Comparison of ENCODE assay signal across 18 cellular contexts in genomic region chr21:36424592-36424991, GRCh38. TPM values are rescaled to one million over a fixed set of nuclear protein-coding genes. Genes with fewer than 3 reads are reported as not detected.
A peak's percentile ranks its signal among the peaks of the same experiment; 100 is the strongest.
DNase-seq lines count a peak whose midpoint lies in the region; FAIRE-seq and TF ChIP-seq lines count a peak whose summit lies in the region.
"Had no signal": no experiment of that assay in that cellular context is flagged by ENCODE, and none has a peak within 500 bp of the region (broad histone marks: within the 10 kb centered on the region; RNA-seq: fewer than 3 reads in every experiment).

No MANE protein-coding gene starts in this region.

- peak overlapping the region; percentile 21; the same call in 1 of the 2 replicates for H3K27ac ChIP-seq in RWPE1
- no peak overlapping the region for H3K27ac ChIP-seq in endothelial cell of umbilical vein (ENCODE audit: insufficient read depth, low read depth, low read length)
- H3K27ac ChIP-seq: HL-60 had no signal

- H3K4me1 ChIP-seq in endothelial cell of umbilical vein (ENCODE audit: control insufficient read depth, extremely low read depth, insufficient read depth, low read length), result peaks cover 14% of the 10 kb centered on the region

- DNase-seq in H7, result peak; percentile 39
- DNase-seq in RWPE1 (ENCODE audit: low spot score), result no peak
- DNase-seq in endothelial cell of umbilical vein (ENCODE audit: low read depth, low spot score), result no peak
- DNase-seq in posterior vena cava (ENCODE audit: low spot score), result peak; percentile 51
- no peak for DNase-seq in OCI-M2 (lab: John Stamatoyannopoulos, UW; ENCODE audit: unreplicated experiment)
- no peak for DNase-seq in DMS79 (lab: John Stamatoyannopoulos, UW)
- no peak for DNase-seq in 8988T
- no peak for DNase-seq in NAMALWA (ENCODE audit: low spot score)
- DNase-seq: CD8-positive, alpha-beta T cell; COR-L47; GF-D8 had no signal

- H3K4me3 ChIP-seq in H7 (ENCODE audit: insufficient read depth, low read depth, low read length) (no peak overlapping the region), endothelial cell of umbilical vein (replicated peaks in 1 of 3; ENCODE audit: insufficient read depth in 1 of 3, low read depth in 1 of 3, low read length in 3 of 3) (no peak overlapping the region)
- H3K4me3 ChIP-seq: A549 had no signal

- H4K20me1 ChIP-seq in endothelial cell of umbilical vein (replicated peaks; ENCODE audit: control insufficient read depth, extremely low read depth, insufficient read depth, low read length), result no peaks in the 10 kb centered on the region

- FAIRE-seq in endothelial cell of umbilical vein (lab: Jason Lieb, UNC), result peak; percentile 12
- FAIRE-seq: A549 had no signal

- TF ChIP-seq CTCF in RWPE1 (conservative IDR thresholded peaks at IDR 0.05; ENCODE audit: low read depth) (no peak), endothelial cell of umbilical vein (IDR thresholded peaks at IDR 0.05; ENCODE audit: extremely low read depth in 1 of 2, insufficient read depth in 1 of 2, low read depth in 1 of 2, low read length in 2 of 2) (no peak)

- H3K27me3 ChIP-seq in H7 (ENCODE audit: control insufficient read depth, insufficient read depth, low read length) (no peaks in the 10 kb centered on the region), endothelial cell of umbilical vein (ENCODE audit: control insufficient read depth in 2 of 2, insufficient read depth in 2 of 2, low read length in 2 of 2) (no peaks in the 10 kb centered on the region)

- intact Hi-C loops in endothelial cell of umbilical vein (cut with micrococcal nuclease), result loop anchor here (5.0 kb wide), 3 partner anchors 218 to 438 kb away; no protein-coding TSS in a partner anchor
- intact Hi-C loops in posterior vena cava (cut with DNase I), result loop anchor here in 1 of 2 donors (10.0 kb wide), 1 partner anchor 500 kb away; no protein-coding TSS in a partner anchor

- BruUV-seq in endothelial cell of umbilical vein (replicated peaks; lab: Mats Ljungman, UMichigan), result no TSS peak

- no peak overlapping the region for H3K4me2 ChIP-seq in endothelial cell of umbilical vein (ENCODE audit: insufficient read depth, low read length)
- H3K4me2 ChIP-seq: A549 had no signal

- H3K9me1 ChIP-seq in endothelial cell of umbilical vein (replicated peaks; ENCODE audit: control insufficient read depth, extremely low read depth, insufficient read depth, low read length), result no peaks in the 10 kb centered on the region

- POLR2A ChIA-PET in RWPE1 (lab: Yijun Ruan, JAX; ENCODE audit: low non-redundant PET), result interaction anchor here (0.6 kb wide), 1 partner anchor 447 kb away, joined by 3 read pairs; no protein-coding TSS in a partner anchor
- POLR2A ChIA-PET in endothelial cell of umbilical vein (lab: Charles Lee), result interaction anchor here (0.7 kb wide), 1 partner anchor 1010 kb away, joined by 4 read pairs; no protein-coding TSS in a partner anchor

- no peak for TF ChIP-seq POLR2A in endothelial cell of umbilical vein (IDR thresholded peaks at IDR 0.05; ENCODE audit: low read depth, low read length)

- no peak overlapping the region for H2AFZ ChIP-seq in endothelial cell of umbilical vein (ENCODE audit: low read depth, low read length)

- H3K79me2 ChIP-seq in endothelial cell of umbilical vein (ENCODE audit: control insufficient read depth, insufficient read depth, low read length), result peaks cover 5% of the 10 kb centered on the region

- dilution Hi-C loops in endothelial cell of umbilical vein (cut with MboI; ENCODE audit: extremely low pct_ligation_motif_present, low sequenced_read_pairs), result no loop called here

- no peaks in the 10 kb centered on the region for H3K9me3 ChIP-seq in endothelial cell of umbilical vein (replicated peaks; ENCODE audit: control insufficient read depth, insufficient read depth, low read length)
- H3K9me3 ChIP-seq: A549 had no signal

- H3K36me3 ChIP-seq in H7 (replicated peaks; ENCODE audit: control insufficient read depth, insufficient read depth, low read length) (no peaks in the 10 kb centered on the region), endothelial cell of umbilical vein (ENCODE audit: control insufficient read depth in 2 of 2, extremely low read depth in 1 of 2, insufficient read depth in 2 of 2, low read length in 2 of 2) (no peaks in the 10 kb centered on the region)

- CTCF ChIA-PET in RWPE1 (lab: Yijun Ruan, JAX), result interaction anchor here (0.6 kb wide), 1 partner anchor 716 kb away, joined by 3 read pairs; no protein-coding TSS in a partner anchor
- CTCF ChIA-PET in endothelial cell of umbilical vein (lab: Charles Lee), result no interaction called here

- no peak overlapping the region for H3K9ac ChIP-seq in endothelial cell of umbilical vein (replicated peaks; ENCODE audit: extremely low read depth, insufficient read depth, low read length)

TF ChIP-seq in endothelial cell of umbilical vein, 7 proteins besides CTCF, POLR2A, EP300 and RAD21:
- no peak for TF ChIP-seq FOS (IDR thresholded peaks at IDR 0.05; ENCODE audit: borderline replicate concordance, insufficient read depth, low read length)

RNA-seq across cellular contexts. Expression of gene CHAF1B, which starts 39.4 kb away (rescaled TPM):
- total RNA-seq in H7 (2014; rRNA removed; shearing (Covaris generic)), result 12.7 and 13.9 TPM in 2 replicates
- total RNA-seq in endothelial cell of umbilical vein (13.0 and 16.4 TPM in 2 replicates), posterior vena cava (1 to 10 TPM; 1.2 to 1.9 TPM)
- 5.4 and 7.0 TPM in 2 replicates for polyA plus RNA-seq in endothelial cell of umbilical vein
- 8.0 and 9.7 TPM in 2 replicates for polyA plus RNA-seq in endothelial cell of umbilical vein (2011; cell fraction: cytosol; rRNA removed)
- 8.0 and 11.8 TPM in 2 replicates for polyA plus RNA-seq in endothelial cell of umbilical vein (2011; cell fraction: nucleus; rRNA removed)
- 7.1 and 9.2 TPM in 2 replicates for polyA plus RNA-seq in endothelial cell of umbilical vein (2012)
- polyA minus RNA-seq in endothelial cell of umbilical vein, result 7.0 and 7.8 TPM in 2 replicates
- 12.7 TPM for polyA minus RNA-seq in endothelial cell of umbilical vein (2011; cell fraction: cytosol; rRNA and poly(A)+ RNA removed)
- polyA minus RNA-seq in endothelial cell of umbilical vein (2011; cell fraction: nucleus; rRNA and poly(A)+ RNA removed), result 4.4 and 5.0 TPM in 2 replicates
- polyA plus RNA-seq: CD14-positive monocyte had no signal

RNA-seq across cellular contexts. Expression of gene CLDN14, which starts 55.3 kb away (rescaled TPM):
- not detected in 2 replicates for total RNA-seq in H7 (2014; rRNA removed; shearing (Covaris generic))
- total RNA-seq in endothelial cell of umbilical vein (0.62 and 1.0 TPM in 2 replicates), posterior vena cava (under 1 TPM in 1 of 2 donors, not detected in 1; 0.14 TPM)
- 2.5 TPM in 2 replicates for polyA plus RNA-seq in endothelial cell of umbilical vein
- 1.3 and 2.2 TPM in 2 replicates for polyA plus RNA-seq in endothelial cell of umbilical vein (2011; cell fraction: cytosol; rRNA removed)
- 2.2 TPM in 2 replicates for polyA plus RNA-seq in endothelial cell of umbilical vein (2011; cell fraction: nucleus; rRNA removed)
- 3.0 and 3.5 TPM in 2 replicates for polyA plus RNA-seq in endothelial cell of umbilical vein (2012)
- 0.53 TPM in 1 of 2 replicates, not detected in the other for polyA minus RNA-seq in endothelial cell of umbilical vein
- polyA minus RNA-seq in endothelial cell of umbilical vein (2011; cell fraction: cytosol; rRNA and poly(A)+ RNA removed), result not detected
- 1.2 and 2.3 TPM in 2 replicates for polyA minus RNA-seq in endothelial cell of umbilical vein (2011; cell fraction: nucleus; rRNA and poly(A)+ RNA removed)
- total RNA-seq: CD8-positive, alpha-beta T cell; H4 had no signal
- polyA plus RNA-seq: A549, AG04450, BJ, CD14-positive monocyte, IgD-negative memory B cell had no signal

Comparison
In these comparisons a context has a peak if more than half of its experiments do, and no peak if none do; other contexts are left out.
1. DNase-seq: peak in H7 (single experiment) and posterior vena cava (single experiment); none in RWPE1 (single experiment), endothelial cell of umbilical vein (single experiment), OCI-M2 (single experiment), DMS79 (single experiment), 8988T (single experiment) and NAMALWA (single experiment).